ENCODE assay signal across 8 cellular contexts in the genomic region with DNA sequence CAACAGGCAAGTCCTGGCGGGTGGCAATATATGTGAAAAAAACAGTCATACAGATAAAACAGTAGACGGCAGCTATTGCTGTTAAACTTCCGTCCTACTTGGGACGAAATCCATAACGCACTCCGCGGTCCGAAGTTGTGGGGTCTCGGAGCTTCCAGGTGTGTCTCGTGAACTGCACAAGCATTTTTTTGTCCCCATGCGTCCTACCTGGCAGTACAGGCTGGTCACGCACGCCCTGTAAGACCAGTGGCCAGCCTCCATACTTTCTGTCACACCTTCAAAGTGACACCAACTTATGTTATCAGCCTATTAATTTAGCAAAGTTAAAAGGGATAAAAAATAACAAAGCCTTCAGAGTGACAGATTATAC. TPM values are rescaled to one million over a fixed set of nuclear protein-coding genes. Genes with fewer than 3 reads are reported as not detected.
DNase-seq lines count a peak whose midpoint lies in the region; ATAC-seq and TF ChIP-seq lines count a peak whose summit lies in the region.

No MANE protein-coding gene starts in this region.

- H3K27me3 ChIP-seq in right atrium auricular region (no peaks in the 10 kb centered on the region), tibial artery (no peaks in the 10 kb centered on the region)

- H3K27ac ChIP-seq in right atrium auricular region: peak overlapping the region; percentile 9 to 79
- H3K27ac ChIP-seq in tibial artery: peak overlapping the region; percentile 70 to 80

- TF ChIP-seq CTCF in right atrium auricular region (IDR thresholded peaks at IDR 0.05) (no peak), tibial artery (IDR thresholded peaks at IDR 0.05) (no peak)

- intact Hi-C loops in tibial artery (cut with DNase I; ENCODE audit: low total_unique reads): loop anchor here (5.0 kb wide), 3 partner anchors 52 to 193 kb away; a partner anchor contains a TSS

- no peaks in the 10 kb centered on the region for H3K36me3 ChIP-seq in right atrium auricular region
- no peaks in the 10 kb centered on the region for H3K36me3 ChIP-seq in tibial artery

- no peaks in the 10 kb centered on the region for H3K9me3 ChIP-seq in right atrium auricular region
- no peaks in the 10 kb centered on the region for H3K9me3 ChIP-seq in tibial artery

- no peaks in the 10 kb centered on the region for H3K36me3 Mint-ChIP-seq in activated CD8-positive, alpha-beta memory T cell treated with anti-CD3 and anti-CD28 coated beads, Interleukin-2, amount 10 ng/mL, durations not matched to agents 7 days and 5 days
- no peaks in the 10 kb centered on the region for H3K36me3 Mint-ChIP-seq in T-helper 1 cell treated with Interleukin-12 subunit alpha and Interleukin-12 subunit beta and Interleukin-4 antibody, amounts not matched to agents 30 μg/mL and 1 μg/mL, for 36 hours (ENCODE audit: low read depth)

- DNase-seq in activated CD8-positive, alpha-beta memory T cell treated with anti-CD3 and anti-CD28 coated beads, Interleukin-2, amount 10 ng/mL, durations not matched to agents 7 days and 5 days: no peak
- DNase-seq in activated CD8-positive, alpha-beta memory T cell treated with anti-CD3 and anti-CD28 coated beads for 24 hours: no peak
- DNase-seq in right atrium auricular region (ENCODE audit: low spot score): no peak
- DNase-seq in tibial artery: no peak
- no peak for DNase-seq in NCI-H446 treated with DMSO at 0.1 percent for 48 hours (lab: John Stamatoyannopoulos, UW)
- DNase-seq in effector CD4-positive, alpha-beta T cell: no peak

- H3K9me3 Mint-ChIP-seq in activated CD8-positive, alpha-beta memory T cell treated with anti-CD3 and anti-CD28 coated beads, Interleukin-2, amount 10 ng/mL, durations not matched to agents 7 days and 5 days (ENCODE audit: low read depth): no peaks in the 10 kb centered on the region
- H3K9me3 Mint-ChIP-seq in T-helper 1 cell treated with Interleukin-12 subunit alpha and Interleukin-12 subunit beta and Interleukin-4 antibody, amounts not matched to agents 30 μg/mL and 1 μg/mL, for 36 hours: no peaks in the 10 kb centered on the region

- H3K4me1 ChIP-seq in right atrium auricular region (peaks cover 0 to 15% of the 10 kb centered on the region in 2 donors), tibial artery (peaks cover 0 to 16% (median 7%) of the 10 kb centered on the region in 4 donors)

- H3K4me3 ChIP-seq in right atrium auricular region (peak overlapping the region; percentile 29 to 45), tibial artery (peak overlapping the region; percentile 48 to 52)

- peak; percentile 24 for ATAC-seq in activated CD8-positive, alpha-beta memory T cell treated with anti-CD3 and anti-CD28 coated beads, Interleukin-2, amount 10 ng/mL, durations not matched to agents 7 days and 5 days
- no peak for ATAC-seq in GM18520 (IDR thresholded peaks at IDR 0.05; ENCODE audit: unreplicated experiment)

- H3K4me3 Mint-ChIP-seq in activated CD8-positive, alpha-beta memory T cell treated with anti-CD3 and anti-CD28 coated beads, Interleukin-2, amount 10 ng/mL, durations not matched to agents 7 days and 5 days: peak overlapping the region; percentile 48
- peak overlapping the region; percentile 71 for H3K4me3 Mint-ChIP-seq in T-helper 1 cell treated with Interleukin-12 subunit alpha and Interleukin-12 subunit beta and Interleukin-4 antibody, amounts not matched to agents 30 μg/mL and 1 μg/mL, for 36 hours

- H3K27ac Mint-ChIP-seq in activated CD8-positive, alpha-beta memory T cell treated with anti-CD3 and anti-CD28 coated beads, Interleukin-2, amount 10 ng/mL, durations not matched to agents 7 days and 5 days: no peak overlapping the region
- peak overlapping the region; percentile 72 for H3K27ac Mint-ChIP-seq in T-helper 1 cell treated with Interleukin-12 subunit alpha and Interleukin-12 subunit beta and Interleukin-4 antibody, amounts not matched to agents 30 μg/mL and 1 μg/mL, for 36 hours

- H3K4me1 Mint-ChIP-seq in activated CD8-positive, alpha-beta memory T cell treated with anti-CD3 and anti-CD28 coated beads, Interleukin-2, amount 10 ng/mL, durations not matched to agents 7 days and 5 days: peaks cover 7% of the 10 kb centered on the region
- H3K4me1 Mint-ChIP-seq in T-helper 1 cell treated with Interleukin-12 subunit alpha and Interleukin-12 subunit beta and Interleukin-4 antibody, amounts not matched to agents 30 μg/mL and 1 μg/mL, for 36 hours (ENCODE audit: low read depth): peaks cover 12% of the 10 kb centered on the region

- peaks cover 44% of the 10 kb centered on the region for H3K27me3 Mint-ChIP-seq in activated CD8-positive, alpha-beta memory T cell treated with anti-CD3 and anti-CD28 coated beads, Interleukin-2, amount 10 ng/mL, durations not matched to agents 7 days and 5 days
- peaks cover 34% of the 10 kb centered on the region for H3K27me3 Mint-ChIP-seq in T-helper 1 cell treated with Interleukin-12 subunit alpha and Interleukin-12 subunit beta and Interleukin-4 antibody, amounts not matched to agents 30 μg/mL and 1 μg/mL, for 36 hours (ENCODE audit: low read depth)

- CTCF ChIA-PET in activated CD8-positive, alpha-beta memory T cell treated with anti-CD3 and anti-CD28 coated beads, Interleukin-2, amount 10 ng/mL, durations not matched to agents 7 days and 5 days (lab: Charles Lee): no interaction called here

RNA-seq across cellular contexts. Expression of a gene that starts 51.3 kb away (rescaled TPM):
- under 1 TPM; 0.26 to 0.42 TPM for total RNA-seq in activated CD8-positive, alpha-beta memory T cell treated with anti-CD3 and anti-CD28 coated beads, Interleukin-2, amount 10 ng/mL, durations not matched to agents 7 days and 5 days
- 10 to 100 TPM; 30.4 to 65.0 TPM for total RNA-seq in right atrium auricular region

RNA-seq across cellular contexts. Expression of a gene that starts 52.5 kb away (rescaled TPM):
- 10 to 100 TPM; 16.8 to 21.8 TPM for total RNA-seq in activated CD8-positive, alpha-beta memory T cell treated with anti-CD3 and anti-CD28 coated beads, Interleukin-2, amount 10 ng/mL, durations not matched to agents 7 days and 5 days
- total RNA-seq in right atrium auricular region: 10 to 100 TPM; 25.0 to 26.7 TPM

Comparison
In these comparisons a context has a peak if more than half of its experiments do, and no peak if none do; other contexts are left out.
1. RNA of a gene that starts 51.3 kb away (total RNA-seq): 30.4 to 65.0 TPM in right atrium auricular region; 0.26 to 0.42 TPM in activated CD8-positive, alpha-beta memory T cell treated with anti-CD3 and anti-CD28 coated beads, Interleukin-2, amount 10 ng/mL, durations not matched to agents 7 days and 5 days; every median in the first group is over 10 times any median in the second.